Comparison of ENCODE assay signal across 1 cellular context in genomic region chr17:79415909-79416308, GRCh38.
TF ChIP-seq lines count a peak whose summit lies in the region.

No MANE protein-coding gene starts in this region.

TF ChIP-seq in GM23338, 12 proteins besides CTCF, POLR2A, EP300 and RAD21 (continued from another document):
- TF ChIP-seq EZH2phosphoT487 (IDR thresholded peaks at IDR 0.05; ENCODE audit: unreplicated experiment) (no peak), POLR2AphosphoS5 (IDR thresholded peaks at IDR 0.05; ENCODE audit: low read depth) (no peak), ZNF331 (CRISPR knock-in tag; IDR thresholded peaks at IDR 0.05; ENCODE audit: low read depth) (no peak), ETS1 (IDR thresholded peaks at IDR 0.05) (no peak), JUNB (IDR thresholded peaks at IDR 0.05; ENCODE audit: unreplicated experiment) (no peak)
TF ChIP-seq in GM23338: peak in this region for 0.
